ENCODE assay signal across 1 cellular context in genomic region chr12:131290255-131290959, GRCh38.
TF ChIP-seq lines count a peak whose summit lies in the region.

No MANE protein-coding gene starts in this region.

TF ChIP-seq in K562, 482 proteins besides CTCF, POLR2A, EP300 and RAD21 (continued from another document):
- TF ChIP-seq ZNF592 (IDR thresholded peaks at IDR 0.05) (no peak), ARID2 (IDR thresholded peaks at IDR 0.05) (0 out of 2 replicates have a peak, but pooled peaks have one; percentile 27)
TF ChIP-seq in K562: peak in this region for 2.
